ENCODE assay signal across 9 cellular contexts in the genomic region with DNA sequence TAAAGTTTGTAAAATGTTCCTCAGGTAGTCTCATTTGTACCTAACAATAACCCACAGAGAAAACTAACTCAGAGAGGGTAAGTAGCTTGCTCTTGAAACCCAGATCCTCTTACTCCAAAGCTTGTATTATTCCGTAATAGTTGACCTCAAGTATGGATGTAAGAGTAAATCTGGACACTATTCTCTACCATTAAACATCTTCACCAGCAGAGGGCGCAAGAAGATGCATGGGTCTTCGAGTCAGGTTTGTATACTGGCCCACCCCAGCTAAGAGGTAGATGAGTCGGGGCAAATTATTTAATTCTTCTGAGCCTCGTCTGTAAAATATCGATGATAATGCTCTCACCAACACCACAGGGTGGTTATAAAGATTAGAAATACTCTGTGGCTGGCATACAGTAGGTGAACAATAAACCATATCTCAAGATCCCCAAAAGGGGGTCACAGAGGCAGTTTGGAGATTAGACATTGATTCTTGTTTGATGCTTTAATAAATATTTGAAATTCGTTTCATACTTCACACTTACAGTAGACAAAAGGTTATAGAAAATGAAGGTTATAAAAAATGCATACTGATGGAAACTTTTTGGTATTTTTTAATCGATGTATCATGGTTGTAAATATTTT. TPM values are rescaled to one million over a fixed set of nuclear protein-coding genes. Genes with fewer than 3 reads are reported as not detected.
DNase-seq lines count a peak whose midpoint lies in the region; ATAC-seq and TF ChIP-seq lines count a peak whose summit lies in the region.
"Had no signal": no experiment of that assay in that cellular context is flagged by ENCODE, and none has a peak within 500 bp of the region (broad histone marks: within the 10 kb centered on the region; RNA-seq: fewer than 3 reads in every experiment).

No MANE protein-coding gene starts in this region.

- no peaks in the 10 kb centered on the region for H3K27me3 ChIP-seq in mesenchymal stem cell (ENCODE audit: control insufficient read depth in 1 of 2, insufficient read depth in 1 of 2, low read length in 2 of 2)

- peaks cover 12% of the 10 kb centered on the region for H3K4me1 ChIP-seq in mesenchymal stem cell (ENCODE audit: control insufficient read depth, insufficient read depth, low read depth, low read length)

- no peak overlapping the region for H2AFZ ChIP-seq in mesenchymal stem cell (ENCODE audit: low read depth, low read length)

- DNase-seq in AG09319 (ENCODE audit: extremely low read depth, low read depth) (peak; percentile 61), NCI-H2196 treated with DMSO at 0.1 percent for 48 hours (lab: John Stamatoyannopoulos, UW; ENCODE audit: unreplicated experiment) (peak; percentile 40), dermis microvascular lymphatic vessel endothelial cell (ENCODE audit: low read depth in 2 of 2) (peak; percentile 59 to 86), mesenchymal stem cell (peak; percentile 87)
- DNase-seq in activated CD4-positive, CD25-positive, alpha-beta regulatory T cell (lab: John Stamatoyannopoulos, UW): peak; percentile 13 to 49 (median 36)
- peak in 5 of 6 experiments; percentile 7 to 77 (median 44) for DNase-seq in stimulated activated naive CD4-positive, alpha-beta T cell (lab: John Stamatoyannopoulos, UW)

- H3K4ac ChIP-seq in mesenchymal stem cell (ENCODE audit: low read depth in 1 of 2, low read length in 2 of 2): no peak overlapping the region

- H3K4me2 ChIP-seq in mesenchymal stem cell (ENCODE audit: low read length, poor library complexity, severe bottlenecking): no peak overlapping the region

- no peak overlapping the region for H4K8ac ChIP-seq in mesenchymal stem cell (ENCODE audit: low read length)

- no peak overlapping the region for H4K91ac ChIP-seq in mesenchymal stem cell (ENCODE audit: low read length)

- H2BK120ac ChIP-seq in mesenchymal stem cell (ENCODE audit: low read depth, low read length): no peak overlapping the region

- peak overlapping the region; percentile 24 for H3K9ac ChIP-seq in mesenchymal stem cell (ENCODE audit: low read length)

- ATAC-seq in GM18907 (IDR thresholded peaks at IDR 0.05; ENCODE audit: unreplicated experiment) (peak; percentile 35), GM18870 (IDR thresholded peaks at IDR 0.05; ENCODE audit: unreplicated experiment) (no peak)

- peak; percentile 65 for TF ChIP-seq CTCF in AG09319 (IDR thresholded peaks at IDR 0.05; ENCODE audit: low read depth, low read length)

- no peak overlapping the region for H3K4me3 ChIP-seq in mesenchymal stem cell (ENCODE audit: insufficient read depth in 1 of 2, low read depth in 1 of 2, low read length in 2 of 2)
- H3K4me3 ChIP-seq: skin epidermis had no signal

- WGBS in mesenchymal stem cell: 0% methylated on average over 2 of the region's 8 CpGs

- H3K36me3 ChIP-seq in mesenchymal stem cell (ENCODE audit: control insufficient read depth in 1 of 2, insufficient read depth in 2 of 2, low read depth in 1 of 2, low read length in 2 of 2): no peaks in the 10 kb centered on the region

- H3K79me1 ChIP-seq in mesenchymal stem cell (replicated peaks; ENCODE audit: low read length, poor library complexity, severe bottlenecking): peaks cover 6% of the 10 kb centered on the region

- no peak overlapping the region for H3K27ac ChIP-seq in mesenchymal stem cell (ENCODE audit: low read length, poor library complexity, severe bottlenecking)
- H3K27ac ChIP-seq: skin epidermis had no signal

- no peaks in the 10 kb centered on the region for H3K9me3 ChIP-seq in mesenchymal stem cell (ENCODE audit: control insufficient read depth, low read length)

- H3K18ac ChIP-seq in mesenchymal stem cell (ENCODE audit: low read depth in 1 of 2, low read length in 2 of 2): no peak overlapping the region

- no peak overlapping the region for H3K23ac ChIP-seq in mesenchymal stem cell (ENCODE audit: low read length in 2 of 2)

- no peak overlapping the region for H2BK15ac ChIP-seq in mesenchymal stem cell (ENCODE audit: low read depth, poor library complexity, severe bottlenecking)

- H2AK5ac ChIP-seq in mesenchymal stem cell (ENCODE audit: low read length, severe bottlenecking): no peak overlapping the region

- H2BK12ac ChIP-seq in mesenchymal stem cell (ENCODE audit: low read length in 2 of 2): no peak overlapping the region

- no peak overlapping the region for H3K14ac ChIP-seq in mesenchymal stem cell (ENCODE audit: low read length in 2 of 2)

- H2BK5ac ChIP-seq in mesenchymal stem cell (ENCODE audit: low read depth, low read length, poor library complexity, severe bottlenecking): no peak overlapping the region

RNA-seq across cellular contexts. Expression of gene CABLES1, which starts 3.5 kb away (rescaled TPM):
- 30.3 and 67.0 TPM in 2 replicates for total RNA-seq in dermis microvascular lymphatic vessel endothelial cell
- polyA plus RNA-seq in mesenchymal stem cell (2013, experiment 1 of 2): 8.1 TPM
- polyA plus RNA-seq in mesenchymal stem cell (2013, experiment 2 of 2): 8.9 TPM

Comparison
In these comparisons a context has a peak if more than half of its experiments do, and no peak if none do; other contexts are left out.
1. DNase-seq: peak in every context shown above with its lines; median percentile 87 in mesenchymal stem cell; 72 in dermis microvascular lymphatic vessel endothelial cell; 61 in AG09319; 44 in stimulated activated naive CD4-positive, alpha-beta T cell; 40 in NCI-H2196 treated with DMSO at 0.1 percent for 48 hours; 36 in activated CD4-positive, CD25-positive, alpha-beta regulatory T cell.